10 cellular contexts compared by ENCODE assay signal in the genomic region with DNA sequence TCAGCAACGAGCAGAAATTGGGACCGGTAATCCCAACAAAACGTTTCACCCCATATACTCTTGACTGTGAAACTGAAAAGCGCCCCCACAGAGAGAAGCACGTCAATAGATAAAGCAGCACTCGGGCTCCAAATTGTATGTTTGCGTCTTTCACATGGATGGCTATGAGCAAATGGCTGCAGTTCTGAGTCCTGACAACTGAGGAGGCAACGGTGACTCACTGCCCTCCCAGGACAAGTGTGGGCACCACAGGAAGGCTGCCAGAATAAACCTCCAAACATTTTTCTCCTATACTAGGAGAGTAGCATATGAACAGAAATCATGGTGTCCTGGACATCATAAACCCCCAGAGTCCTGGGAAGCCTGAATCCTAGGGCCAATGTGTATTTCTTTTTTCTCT. TPM values are rescaled to one million over a fixed set of nuclear protein-coding genes. Genes with fewer than 3 reads are reported as not detected.
DNase-seq lines count a peak whose midpoint lies in the region; ATAC-seq and TF ChIP-seq lines count a peak whose summit lies in the region.
"Had no signal": no experiment of that assay in that cellular context is flagged by ENCODE, and none has a peak within 500 bp of the region (broad histone marks: within the 10 kb centered on the region; RNA-seq: fewer than 3 reads in every experiment).

No MANE protein-coding gene starts in this region.

- peaks cover 96% of the 10 kb centered on the region for H3K4me1 Mint-ChIP-seq in activated CD4-positive, alpha-beta T cell treated with anti-CD3 and anti-CD28 coated beads, Interleukin-2, amount 10 ng/mL, durations not matched to agents 24 days and 14 days
- H3K4me1 Mint-ChIP-seq in stimulated activated naive CD8-positive, alpha-beta T cell treated with anti-CD3 and anti-CD28 coated beads, Interleukin-15, Interleukin-2, amounts not matched to agents 100 ng/mL and 50 ng/mL, for 24 hours (ENCODE audit: low read depth) = peaks cover 99% of the 10 kb centered on the region

- no peak for TF ChIP-seq CTCF in fibroblast of mammary gland (conservative IDR thresholded peaks at IDR 0.05; ENCODE audit: control insufficient read depth, insufficient read depth, low read depth, low read length)

- H3K27me3 Mint-ChIP-seq in activated CD4-positive, alpha-beta T cell treated with anti-CD3 and anti-CD28 coated beads, Interleukin-2, amount 10 ng/mL, durations not matched to agents 24 days and 14 days = no peaks in the 10 kb centered on the region
- H3K27me3 Mint-ChIP-seq in stimulated activated naive CD8-positive, alpha-beta T cell treated with anti-CD3 and anti-CD28 coated beads, Interleukin-15, Interleukin-2, amounts not matched to agents 100 ng/mL and 50 ng/mL, for 24 hours = no peaks in the 10 kb centered on the region
- H3K27me3 Mint-ChIP-seq: naive B cell had no signal

- H3K4me3 ChIP-seq in fibroblast of mammary gland (ENCODE audit: control insufficient read depth, low read depth, low read length) = no peak overlapping the region

- ATAC-seq in Right ventricle myocardium superior (ENCODE audit: poor library complexity) (no peak), HG03457 (IDR thresholded peaks at IDR 0.05; ENCODE audit: unreplicated experiment) (no peak), HG02610 (IDR thresholded peaks at IDR 0.05; ENCODE audit: unreplicated experiment) (no peak)

- DNase-seq in Right ventricle myocardium superior (peak; percentile 14), cardiac septum (ENCODE audit: low spot score) (no peak), fibroblast of mammary gland (ENCODE audit: low read depth) (peak; percentile 75)
- peak; percentile 70 for DNase-seq in activated CD4-positive, alpha-beta T cell treated with anti-CD3 and anti-CD28 coated beads, Interleukin-2, amount 10 ng/mL, durations not matched to agents 24 days and 14 days
- no peak for DNase-seq in central memory CD4-positive, alpha-beta T cell
- DNase-seq: naive B cell, NCI-H187 treated with DMSO at 0.1 percent for 48 hours had no signal

- peaks cover 3% of the 10 kb centered on the region for H3K9me3 Mint-ChIP-seq in activated CD4-positive, alpha-beta T cell treated with anti-CD3 and anti-CD28 coated beads, Interleukin-2, amount 10 ng/mL, durations not matched to agents 24 days and 14 days
- no peaks in the 10 kb centered on the region for H3K9me3 Mint-ChIP-seq in stimulated activated naive CD8-positive, alpha-beta T cell treated with anti-CD3 and anti-CD28 coated beads, Interleukin-15, Interleukin-2, amounts not matched to agents 100 ng/mL and 50 ng/mL, for 24 hours
- H3K9me3 Mint-ChIP-seq: naive B cell had no signal

- peak overlapping the region; percentile 91 for H3K27ac Mint-ChIP-seq in activated CD4-positive, alpha-beta T cell treated with anti-CD3 and anti-CD28 coated beads, Interleukin-2, amount 10 ng/mL, durations not matched to agents 24 days and 14 days
- peak overlapping the region; percentile 95 for H3K27ac Mint-ChIP-seq in stimulated activated naive CD8-positive, alpha-beta T cell treated with anti-CD3 and anti-CD28 coated beads, Interleukin-15, Interleukin-2, amounts not matched to agents 100 ng/mL and 50 ng/mL, for 24 hours

- intact Hi-C loops in Right ventricle myocardium superior (cut with DNase I) = no loop called here
- intact Hi-C loops in cardiac septum (cut with DNase I) = no loop called here
- intact Hi-C loops in activated CD4-positive, alpha-beta T cell treated with anti-CD3 and anti-CD28 coated beads, Interleukin-2, amount 10 ng/mL, durations not matched to agents 24 days and 14 days (cut with micrococcal nuclease) = loop anchor here (2.0 to 10.0 kb wide), 3 partner anchors 17 to 147 kb away; partner anchors contain the start of genes CKS2 and SECISBP2

- H3K36me3 Mint-ChIP-seq in activated CD4-positive, alpha-beta T cell treated with anti-CD3 and anti-CD28 coated beads, Interleukin-2, amount 10 ng/mL, durations not matched to agents 24 days and 14 days (ENCODE audit: low read depth) = peaks cover 76% of the 10 kb centered on the region
- peaks cover 75% of the 10 kb centered on the region for H3K36me3 Mint-ChIP-seq in stimulated activated naive CD8-positive, alpha-beta T cell treated with anti-CD3 and anti-CD28 coated beads, Interleukin-15, Interleukin-2, amounts not matched to agents 100 ng/mL and 50 ng/mL, for 24 hours (ENCODE audit: low read depth)
- H3K36me3 Mint-ChIP-seq: naive B cell had no signal

- H3K4me3 Mint-ChIP-seq in activated CD4-positive, alpha-beta T cell treated with anti-CD3 and anti-CD28 coated beads, Interleukin-2, amount 10 ng/mL, durations not matched to agents 24 days and 14 days = peak overlapping the region; percentile 59
- H3K4me3 Mint-ChIP-seq in stimulated activated naive CD8-positive, alpha-beta T cell treated with anti-CD3 and anti-CD28 coated beads, Interleukin-15, Interleukin-2, amounts not matched to agents 100 ng/mL and 50 ng/mL, for 24 hours = peak overlapping the region; percentile 56
- H3K4me3 Mint-ChIP-seq: naive B cell had no signal

RNA-seq across cellular contexts. Expression of gene SEMA4D, which starts 36.6 kb away (rescaled TPM):
- 18.7 TPM for total RNA-seq in Right ventricle myocardium superior
- total RNA-seq in cardiac septum = 21.4 TPM
- 368 and 370 TPM in 2 replicates for total RNA-seq in activated CD4-positive, alpha-beta T cell treated with anti-CD3 and anti-CD28 coated beads, Interleukin-2, amount 10 ng/mL, durations not matched to agents 24 days and 14 days

Comparison
In these comparisons a context has a peak if more than half of its experiments do, and no peak if none do; other contexts are left out.
1. DNase-seq: peak in Right ventricle myocardium superior (single experiment), activated CD4-positive, alpha-beta T cell treated with anti-CD3 and anti-CD28 coated beads, Interleukin-2, amount 10 ng/mL, durations not matched to agents 24 days and 14 days (single experiment) and fibroblast of mammary gland (single experiment); none in cardiac septum (single experiment) and central memory CD4-positive, alpha-beta T cell (single experiment).
2. RNA of gene SEMA4D, which starts 36.6 kb away (total RNA-seq): 368 to 370 TPM in activated CD4-positive, alpha-beta T cell treated with anti-CD3 and anti-CD28 coated beads, Interleukin-2, amount 10 ng/mL, durations not matched to agents 24 days and 14 days; 21.4 TPM in cardiac septum (single experiment) and 18.7 TPM in Right ventricle myocardium superior (single experiment); every median in the first group is over 10 times any median in the second.